13 cellular contexts compared by ENCODE assay signal in genomic region chr6:52522151-52522626, GRCh38. TPM values are rescaled to one million over a fixed set of nuclear protein-coding genes. Genes with fewer than 3 reads are reported as not detected.
DNase-seq lines count a peak whose midpoint lies in the region; ATAC-seq, FAIRE-seq and TF ChIP-seq lines count a peak whose summit lies in the region.
"Had no signal": no experiment of that assay in that cellular context is flagged by ENCODE, and none has a peak within 500 bp of the region (broad histone marks: within the 10 kb centered on the region; RNA-seq: fewer than 3 reads in every experiment).

No MANE protein-coding gene starts in this region.

- peak overlapping the region; percentile 36 for H3K4me2 ChIP-seq in endothelial cell of umbilical vein (ENCODE audit: insufficient read depth, low read length)

- peaks cover 69% of the 10 kb centered on the region for H3K4me1 ChIP-seq in endothelial cell of umbilical vein (ENCODE audit: control insufficient read depth, extremely low read depth, insufficient read depth, low read length)
- H3K4me1 ChIP-seq in upper lobe of right lung = peaks cover 26% of the 10 kb centered on the region

- FAIRE-seq in endothelial cell of umbilical vein (lab: Jason Lieb, UNC) = no peak

- peak; percentile 49 for ATAC-seq in upper lobe of right lung
- no peak for ATAC-seq in HG02885 (IDR thresholded peaks at IDR 0.05; ENCODE audit: poor library complexity, unreplicated experiment)
- ATAC-seq: foreskin keratinocyte had no signal

- POLR2A ChIA-PET in endothelial cell of umbilical vein (lab: Charles Lee) = interaction anchor here (1.4 to 2.3 kb wide), 3 partner anchors 10 to 46 kb away, joined by 4 to 7 read pairs (median 6); no protein-coding TSS in a partner anchor

- CTCF ChIA-PET in endothelial cell of umbilical vein (lab: Charles Lee) = interaction anchor here (0.6 to 3.4 kb wide), 19 partner anchors 9 to 140 kb away, joined by 3 to 27 read pairs (median 4); partner anchors contain the start of gene TRAM2

- H3K27me3 ChIP-seq in MG63 = no peaks in the 10 kb centered on the region
- no peaks in the 10 kb centered on the region for H3K27me3 ChIP-seq in endothelial cell of umbilical vein (ENCODE audit: control insufficient read depth in 2 of 2, insufficient read depth in 2 of 2, low read length in 2 of 2)
- no peaks in the 10 kb centered on the region for H3K27me3 ChIP-seq in upper lobe of right lung
- H3K27me3 ChIP-seq: foreskin keratinocyte had no signal

- H3K9ac ChIP-seq in endothelial cell of umbilical vein (replicated peaks; ENCODE audit: extremely low read depth, insufficient read depth, low read length) = peak overlapping the region; percentile 40

- H3K79me2 ChIP-seq in endothelial cell of umbilical vein (ENCODE audit: control insufficient read depth, insufficient read depth, low read length) = peaks cover 43% of the 10 kb centered on the region

- intact Hi-C loops in endothelial cell of umbilical vein (cut with micrococcal nuclease) (loop anchor here (1.0 kb wide), 9 partner anchors 10 to 106 kb away; partner anchors contain the start of gene EFHC1), upper lobe of right lung (cut with DNase I) (no loop called here)

- no peak for TF ChIP-seq CTCF in endothelial cell of umbilical vein (IDR thresholded peaks at IDR 0.05; ENCODE audit: extremely low read depth in 1 of 2, insufficient read depth in 1 of 2, low read depth in 1 of 2, low read length in 2 of 2)
- TF ChIP-seq CTCF in upper lobe of right lung (IDR thresholded peaks at IDR 0.05) = no peak

- H3K4me3 ChIP-seq in MG63 = no peak overlapping the region
- no peak overlapping the region for H3K4me3 ChIP-seq in endothelial cell of umbilical vein (replicated peaks in 1 of 3; ENCODE audit: insufficient read depth in 1 of 3, low read depth in 1 of 3, low read length in 3 of 3)
- H3K4me3 ChIP-seq in upper lobe of right lung = no peak overlapping the region

- no TSS peak for BruUV-seq in endothelial cell of umbilical vein (replicated peaks; lab: Mats Ljungman, UMichigan)

- no peaks in the 10 kb centered on the region for H3K9me1 ChIP-seq in endothelial cell of umbilical vein (replicated peaks; ENCODE audit: control insufficient read depth, extremely low read depth, insufficient read depth, low read length)

- DNase-seq in MG63 (peak; percentile 100), endothelial cell of umbilical vein (ENCODE audit: low read depth, low spot score) (peak; percentile 87), lung microvascular endothelial cell (ENCODE audit: low read depth in 2 of 2) (peak; percentile 63 to 96), upper lobe of right lung (no peak), NOMO-1 treated with dmso at 0.1 percent for 144 hours (lab: John Stamatoyannopoulos, UW; ENCODE audit: unreplicated experiment) (no peak), HuH-7 (ENCODE audit: low spot score) (no peak)
- DNase-seq in activated naive CD4-positive, alpha-beta T cell treated with Interleukin-2 at 50 U/mL for 16 hours = no peak
- DNase-seq: activated effector memory CD4-positive, alpha-beta T cell treated with Interleukin-2 at 50 U/mL for 16 hours; foreskin keratinocyte; KBM-7; NCI-H82; WERI-Rb-1 had no signal

- no peak for TF ChIP-seq POLR2A in endothelial cell of umbilical vein (IDR thresholded peaks at IDR 0.05; ENCODE audit: low read depth, low read length)

- H3K9me3 ChIP-seq in MG63 (no peaks in the 10 kb centered on the region), endothelial cell of umbilical vein (replicated peaks; ENCODE audit: control insufficient read depth, insufficient read depth, low read length) (no peaks in the 10 kb centered on the region), upper lobe of right lung (no peaks in the 10 kb centered on the region)

- no peaks in the 10 kb centered on the region for H4K20me1 ChIP-seq in endothelial cell of umbilical vein (replicated peaks; ENCODE audit: control insufficient read depth, extremely low read depth, insufficient read depth, low read length)

- H3K27ac ChIP-seq in endothelial cell of umbilical vein (ENCODE audit: insufficient read depth, low read depth, low read length) (peak overlapping the region; percentile 75), upper lobe of right lung (peak overlapping the region; percentile 44)
- H3K27ac ChIP-seq: foreskin keratinocyte, WERI-Rb-1 had no signal

- peaks cover 84% of the 10 kb centered on the region for H3K36me3 ChIP-seq in MG63
- H3K36me3 ChIP-seq in endothelial cell of umbilical vein (ENCODE audit: control insufficient read depth in 2 of 2, extremely low read depth in 1 of 2, insufficient read depth in 2 of 2, low read length in 2 of 2) = no peaks in the 10 kb centered on the region
- no peaks in the 10 kb centered on the region for H3K36me3 ChIP-seq in upper lobe of right lung

- dilution Hi-C loops in endothelial cell of umbilical vein (cut with MboI; ENCODE audit: extremely low pct_ligation_motif_present, low sequenced_read_pairs) = no loop called here

- no peak overlapping the region for H2AFZ ChIP-seq in endothelial cell of umbilical vein (ENCODE audit: low read depth, low read length)

TF ChIP-seq in endothelial cell of umbilical vein, 7 proteins besides CTCF, POLR2A, EP300 and RAD21:
- TF ChIP-seq GATA2 (IDR thresholded peaks at IDR 0.05; ENCODE audit: insufficient read depth, insufficient read length, low read depth, low read length) (no peak), FOS (IDR thresholded peaks at IDR 0.05; ENCODE audit: borderline replicate concordance, insufficient read depth, low read length) (peak; percentile 32), POLR2AphosphoS5 (IDR thresholded peaks at IDR 0.05; ENCODE audit: insufficient read depth, low read depth, low read length) (peak; percentile 93)
- TF ChIP-seq, protein P1, sequence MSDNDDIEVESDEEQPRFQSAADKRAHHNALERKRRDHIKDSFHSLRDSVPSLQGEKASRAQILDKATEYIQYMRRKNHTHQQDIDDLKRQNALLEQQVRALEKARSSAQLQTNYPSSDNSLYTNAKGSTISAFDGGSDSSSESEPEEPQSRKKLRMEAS (IDR thresholded peaks at IDR 0.05; ENCODE audit: insufficient read depth, insufficient read length) = no peak

RNA-seq across cellular contexts. Expression of gene TRAM2, which starts 54.7 kb away (rescaled TPM):
- 206 and 243 TPM in 2 replicates for total RNA-seq in MG63 (2014; rRNA removed; shearing (Covaris generic); ENCODE audit: low replicate concordance)
- total RNA-seq in endothelial cell of umbilical vein = 85.9 and 98.6 TPM in 2 replicates
- polyA plus RNA-seq in endothelial cell of umbilical vein = 79.5 and 85.7 TPM in 2 replicates
- 79.3 and 81.1 TPM in 2 replicates for polyA plus RNA-seq in endothelial cell of umbilical vein (2011; cell fraction: cytosol; rRNA removed)
- polyA plus RNA-seq in endothelial cell of umbilical vein (2011; cell fraction: nucleus; rRNA removed) = 129 and 133 TPM in 2 replicates
- polyA plus RNA-seq in endothelial cell of umbilical vein (2012) = 35.6 and 64.2 TPM in 2 replicates
- polyA minus RNA-seq in endothelial cell of umbilical vein = 123 and 155 TPM in 2 replicates
- 11.6 TPM for polyA minus RNA-seq in endothelial cell of umbilical vein (2011; cell fraction: cytosol; rRNA and poly(A)+ RNA removed)
- 51.9 and 71.3 TPM in 2 replicates for polyA minus RNA-seq in endothelial cell of umbilical vein (2011; cell fraction: nucleus; rRNA and poly(A)+ RNA removed)
- total RNA-seq in lung microvascular endothelial cell = 14.3 and 17.7 TPM in 2 replicates
- 24.2 TPM for total RNA-seq in upper lobe of right lung

Comparison
In these comparisons a context has a peak if more than half of its experiments do, and no peak if none do; other contexts are left out.
1. DNase-seq: peak in MG63 (single experiment), endothelial cell of umbilical vein (single experiment) and lung microvascular endothelial cell (2 of 2); none in upper lobe of right lung (single experiment), activated naive CD4-positive, alpha-beta T cell treated with Interleukin-2 at 50 U/mL for 16 hours (single experiment), NOMO-1 treated with dmso at 0.1 percent for 144 hours (single experiment) and HuH-7 (single experiment).